Comparison of ENCODE assay signal across 1 cellular context in the genomic region with DNA sequence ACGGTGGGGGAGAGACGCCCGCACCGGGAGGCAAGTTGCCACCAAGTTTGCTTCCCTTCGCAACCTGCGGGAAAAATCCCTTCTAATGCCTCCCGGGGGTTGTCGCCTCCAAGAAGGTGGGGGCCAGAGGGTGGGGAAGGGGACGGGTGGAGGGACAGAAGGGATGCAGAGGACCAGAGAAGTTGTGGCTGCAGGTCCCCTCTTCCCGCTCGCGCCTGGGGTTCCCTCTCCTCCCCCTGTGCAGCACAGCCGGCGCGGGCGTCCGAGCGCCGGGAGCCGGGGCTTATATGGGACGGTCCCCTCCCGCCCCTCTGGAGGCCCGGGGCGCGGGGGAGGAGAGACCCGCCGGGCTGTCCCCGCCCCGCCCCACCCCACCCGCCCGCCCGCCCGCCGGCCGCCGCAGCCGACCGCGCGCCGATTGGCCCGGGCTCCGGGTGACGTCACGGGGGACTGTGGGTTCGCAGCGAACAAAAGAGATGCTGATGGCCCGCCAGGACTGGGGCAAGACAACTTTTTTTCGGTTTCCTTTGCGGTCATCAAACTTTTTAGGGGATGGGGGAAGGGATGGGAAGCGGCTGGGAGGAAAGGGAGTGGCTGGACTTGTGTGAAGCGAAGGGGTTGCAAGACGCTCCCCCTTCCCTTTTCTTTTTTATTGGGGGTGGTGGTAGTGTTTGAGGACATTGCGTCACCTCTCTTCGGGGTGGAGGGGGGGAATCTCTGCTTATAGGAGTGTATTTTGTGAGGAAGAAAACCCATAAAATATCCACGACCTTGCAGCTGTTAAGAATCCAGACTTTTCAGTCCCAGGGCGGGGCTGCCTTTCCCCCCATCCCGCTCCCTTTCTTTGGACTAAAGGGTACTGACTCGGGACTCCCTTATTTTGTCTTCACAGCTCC.
TF ChIP-seq lines count a peak whose summit lies in the region.

A gene (minus strand): TSS at position 260 of the 896 bp plus-strand sequence. CDS start 266 bp downstream, outside the sequence.

TF ChIP-seq in HepG2, 621 proteins besides CTCF, POLR2A, EP300 and RAD21 (continued from another document and continues in another):
- TF ChIP-seq, protein P1, sequence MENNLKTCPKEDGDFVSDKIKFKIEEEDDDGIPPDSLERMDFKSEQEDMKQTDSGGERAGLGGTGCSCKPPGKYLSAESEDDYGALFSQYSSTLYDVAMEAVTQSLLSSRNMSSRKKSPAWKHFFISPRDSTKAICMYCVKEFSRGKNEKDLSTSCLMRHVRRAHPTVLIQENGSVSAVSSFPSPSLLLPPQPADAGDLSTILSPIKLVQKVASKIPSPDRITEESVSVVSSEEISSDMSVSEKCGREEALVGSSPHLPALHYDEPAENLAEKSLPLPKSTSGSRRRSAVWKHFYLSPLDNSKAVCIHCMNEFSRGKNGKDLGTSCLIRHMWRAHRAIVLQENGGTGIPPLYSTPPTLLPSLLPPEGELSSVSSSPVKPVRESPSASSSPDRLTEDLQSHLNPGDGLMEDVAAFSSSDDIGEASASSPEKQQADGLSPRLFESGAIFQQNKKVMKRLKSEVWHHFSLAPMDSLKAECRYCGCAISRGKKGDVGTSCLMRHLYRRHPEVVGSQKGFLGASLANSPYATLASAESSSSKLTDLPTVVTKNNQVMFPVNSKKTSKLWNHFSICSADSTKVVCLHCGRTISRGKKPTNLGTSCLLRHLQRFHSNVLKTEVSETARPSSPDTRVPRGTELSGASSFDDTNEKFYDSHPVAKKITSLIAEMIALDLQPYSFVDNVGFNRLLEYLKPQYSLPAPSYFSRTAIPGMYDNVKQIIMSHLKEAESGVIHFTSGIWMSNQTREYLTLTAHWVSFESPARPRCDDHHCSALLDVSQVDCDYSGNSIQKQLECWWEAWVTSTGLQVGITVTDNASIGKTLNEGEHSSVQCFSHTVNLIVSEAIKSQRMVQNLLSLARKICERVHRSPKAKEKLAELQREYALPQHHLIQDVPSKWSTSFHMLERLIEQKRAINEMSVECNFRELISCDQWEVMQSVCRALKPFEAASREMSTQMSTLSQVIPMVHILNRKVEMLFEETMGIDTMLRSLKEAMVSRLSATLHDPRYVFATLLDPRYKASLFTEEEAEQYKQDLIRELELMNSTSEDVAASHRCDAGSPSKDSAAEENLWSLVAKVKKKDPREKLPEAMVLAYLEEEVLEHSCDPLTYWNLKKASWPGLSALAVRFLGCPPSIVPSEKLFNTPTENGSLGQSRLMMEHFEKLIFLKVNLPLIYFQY (CRISPR knock-in tag; IDR thresholded peaks at IDR 0.05; ENCODE audit: borderline replicate concordance): peak; percentile 22; the same call in 1 of the 2 replicates
- TF ChIP-seq, protein P2, sequence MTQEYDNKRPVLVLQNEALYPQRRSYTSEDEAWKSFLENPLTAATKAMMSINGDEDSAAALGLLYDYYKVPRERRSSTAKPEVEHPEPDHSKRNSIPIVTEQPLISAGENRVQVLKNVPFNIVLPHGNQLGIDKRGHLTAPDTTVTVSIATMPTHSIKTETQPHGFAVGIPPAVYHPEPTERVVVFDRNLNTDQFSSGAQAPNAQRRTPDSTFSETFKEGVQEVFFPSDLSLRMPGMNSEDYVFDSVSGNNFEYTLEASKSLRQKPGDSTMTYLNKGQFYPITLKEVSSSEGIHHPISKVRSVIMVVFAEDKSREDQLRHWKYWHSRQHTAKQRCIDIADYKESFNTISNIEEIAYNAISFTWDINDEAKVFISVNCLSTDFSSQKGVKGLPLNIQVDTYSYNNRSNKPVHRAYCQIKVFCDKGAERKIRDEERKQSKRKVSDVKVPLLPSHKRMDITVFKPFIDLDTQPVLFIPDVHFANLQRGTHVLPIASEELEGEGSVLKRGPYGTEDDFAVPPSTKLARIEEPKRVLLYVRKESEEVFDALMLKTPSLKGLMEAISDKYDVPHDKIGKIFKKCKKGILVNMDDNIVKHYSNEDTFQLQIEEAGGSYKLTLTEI (CRISPR knock-in tag; conservative IDR thresholded peaks at IDR 0.05): no peak
- peak; percentile 93; the same call in 1 of the 2 replicates for TF ChIP-seq ZNF34 (CRISPR knock-in tag; IDR thresholded peaks at IDR 0.05; ENCODE audit: borderline replicate concordance)
- TF ChIP-seq ISX (CRISPR knock-in tag; conservative IDR thresholded peaks at IDR 0.05): 0 out of 2 replicates have a peak, but pooled peaks have one; percentile 45
- TF ChIP-seq, protein P3, sequence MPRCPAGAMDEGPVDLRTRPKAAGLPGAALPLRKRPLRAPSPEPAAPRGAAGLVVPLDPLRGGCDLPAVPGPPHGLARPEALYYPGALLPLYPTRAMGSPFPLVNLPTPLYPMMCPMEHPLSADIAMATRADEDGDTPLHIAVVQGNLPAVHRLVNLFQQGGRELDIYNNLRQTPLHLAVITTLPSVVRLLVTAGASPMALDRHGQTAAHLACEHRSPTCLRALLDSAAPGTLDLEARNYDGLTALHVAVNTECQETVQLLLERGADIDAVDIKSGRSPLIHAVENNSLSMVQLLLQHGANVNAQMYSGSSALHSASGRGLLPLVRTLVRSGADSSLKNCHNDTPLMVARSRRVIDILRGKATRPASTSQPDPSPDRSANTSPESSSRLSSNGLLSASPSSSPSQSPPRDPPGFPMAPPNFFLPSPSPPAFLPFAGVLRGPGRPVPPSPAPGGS (CRISPR knock-in tag; IDR thresholded peaks at IDR 0.05): peak; percentile 92; the same call in 1 of the 2 replicates
- TF ChIP-seq, protein P4, sequence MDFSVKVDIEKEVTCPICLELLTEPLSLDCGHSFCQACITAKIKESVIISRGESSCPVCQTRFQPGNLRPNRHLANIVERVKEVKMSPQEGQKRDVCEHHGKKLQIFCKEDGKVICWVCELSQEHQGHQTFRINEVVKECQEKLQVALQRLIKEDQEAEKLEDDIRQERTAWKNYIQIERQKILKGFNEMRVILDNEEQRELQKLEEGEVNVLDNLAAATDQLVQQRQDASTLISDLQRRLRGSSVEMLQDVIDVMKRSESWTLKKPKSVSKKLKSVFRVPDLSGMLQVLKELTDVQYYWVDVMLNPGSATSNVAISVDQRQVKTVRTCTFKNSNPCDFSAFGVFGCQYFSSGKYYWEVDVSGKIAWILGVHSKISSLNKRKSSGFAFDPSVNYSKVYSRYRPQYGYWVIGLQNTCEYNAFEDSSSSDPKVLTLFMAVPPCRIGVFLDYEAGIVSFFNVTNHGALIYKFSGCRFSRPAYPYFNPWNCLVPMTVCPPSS (IDR thresholded peaks at IDR 0.05): no peak
- TF ChIP-seq, protein P5, sequence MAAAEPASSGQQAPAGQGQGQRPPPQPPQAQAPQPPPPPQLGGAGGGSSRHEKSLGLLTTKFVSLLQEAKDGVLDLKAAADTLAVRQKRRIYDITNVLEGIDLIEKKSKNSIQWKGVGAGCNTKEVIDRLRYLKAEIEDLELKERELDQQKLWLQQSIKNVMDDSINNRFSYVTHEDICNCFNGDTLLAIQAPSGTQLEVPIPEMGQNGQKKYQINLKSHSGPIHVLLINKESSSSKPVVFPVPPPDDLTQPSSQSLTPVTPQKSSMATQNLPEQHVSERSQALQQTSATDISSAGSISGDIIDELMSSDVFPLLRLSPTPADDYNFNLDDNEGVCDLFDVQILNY (CRISPR knock-in tag; conservative IDR thresholded peaks at IDR 0.05): peak; percentile 87
- TF ChIP-seq MTF2 (CRISPR knock-in tag; IDR thresholded peaks at IDR 0.05; ENCODE audit: borderline replicate concordance): 0 out of 2 replicates have a peak, but pooled peaks have one; percentile 11
- TF ChIP-seq ZFP62 (CRISPR knock-in tag; IDR thresholded peaks at IDR 0.05): peak; percentile 86; the same call in 1 of the 2 replicates
- TF ChIP-seq ZNF558 (CRISPR knock-in tag; IDR thresholded peaks at IDR 0.05; ENCODE audit: borderline replicate concordance): peak; percentile 95; the same call in 1 of the 2 replicates
- no peak for TF ChIP-seq PLRG1 (conservative IDR thresholded peaks at IDR 0.05)
- TF ChIP-seq, protein P6, sequence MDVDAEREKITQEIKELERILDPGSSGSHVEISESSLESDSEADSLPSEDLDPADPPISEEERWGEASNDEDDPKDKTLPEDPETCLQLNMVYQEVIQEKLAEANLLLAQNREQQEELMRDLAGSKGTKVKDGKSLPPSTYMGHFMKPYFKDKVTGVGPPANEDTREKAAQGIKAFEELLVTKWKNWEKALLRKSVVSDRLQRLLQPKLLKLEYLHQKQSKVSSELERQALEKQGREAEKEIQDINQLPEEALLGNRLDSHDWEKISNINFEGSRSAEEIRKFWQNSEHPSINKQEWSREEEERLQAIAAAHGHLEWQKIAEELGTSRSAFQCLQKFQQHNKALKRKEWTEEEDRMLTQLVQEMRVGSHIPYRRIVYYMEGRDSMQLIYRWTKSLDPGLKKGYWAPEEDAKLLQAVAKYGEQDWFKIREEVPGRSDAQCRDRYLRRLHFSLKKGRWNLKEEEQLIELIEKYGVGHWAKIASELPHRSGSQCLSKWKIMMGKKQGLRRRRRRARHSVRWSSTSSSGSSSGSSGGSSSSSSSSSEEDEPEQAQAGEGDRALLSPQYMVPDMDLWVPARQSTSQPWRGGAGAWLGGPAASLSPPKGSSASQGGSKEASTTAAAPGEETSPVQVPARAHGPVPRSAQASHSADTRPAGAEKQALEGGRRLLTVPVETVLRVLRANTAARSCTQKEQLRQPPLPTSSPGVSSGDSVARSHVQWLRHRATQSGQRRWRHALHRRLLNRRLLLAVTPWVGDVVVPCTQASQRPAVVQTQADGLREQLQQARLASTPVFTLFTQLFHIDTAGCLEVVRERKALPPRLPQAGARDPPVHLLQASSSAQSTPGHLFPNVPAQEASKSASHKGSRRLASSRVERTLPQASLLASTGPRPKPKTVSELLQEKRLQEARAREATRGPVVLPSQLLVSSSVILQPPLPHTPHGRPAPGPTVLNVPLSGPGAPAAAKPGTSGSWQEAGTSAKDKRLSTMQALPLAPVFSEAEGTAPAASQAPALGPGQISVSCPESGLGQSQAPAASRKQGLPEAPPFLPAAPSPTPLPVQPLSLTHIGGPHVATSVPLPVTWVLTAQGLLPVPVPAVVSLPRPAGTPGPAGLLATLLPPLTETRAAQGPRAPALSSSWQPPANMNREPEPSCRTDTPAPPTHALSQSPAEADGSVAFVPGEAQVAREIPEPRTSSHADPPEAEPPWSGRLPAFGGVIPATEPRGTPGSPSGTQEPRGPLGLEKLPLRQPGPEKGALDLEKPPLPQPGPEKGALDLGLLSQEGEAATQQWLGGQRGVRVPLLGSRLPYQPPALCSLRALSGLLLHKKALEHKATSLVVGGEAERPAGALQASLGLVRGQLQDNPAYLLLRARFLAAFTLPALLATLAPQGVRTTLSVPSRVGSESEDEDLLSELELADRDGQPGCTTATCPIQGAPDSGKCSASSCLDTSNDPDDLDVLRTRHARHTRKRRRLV (CRISPR knock-in tag; IDR thresholded peaks at IDR 0.05): no peak
- no peak for TF ChIP-seq ZNF644 (CRISPR knock-in tag; IDR thresholded peaks at IDR 0.05; ENCODE audit: low read depth)
- no peak for TF ChIP-seq MAFF (IDR thresholded peaks at IDR 0.05; ENCODE audit: low read depth, low read length)
- TF ChIP-seq, protein P7, sequence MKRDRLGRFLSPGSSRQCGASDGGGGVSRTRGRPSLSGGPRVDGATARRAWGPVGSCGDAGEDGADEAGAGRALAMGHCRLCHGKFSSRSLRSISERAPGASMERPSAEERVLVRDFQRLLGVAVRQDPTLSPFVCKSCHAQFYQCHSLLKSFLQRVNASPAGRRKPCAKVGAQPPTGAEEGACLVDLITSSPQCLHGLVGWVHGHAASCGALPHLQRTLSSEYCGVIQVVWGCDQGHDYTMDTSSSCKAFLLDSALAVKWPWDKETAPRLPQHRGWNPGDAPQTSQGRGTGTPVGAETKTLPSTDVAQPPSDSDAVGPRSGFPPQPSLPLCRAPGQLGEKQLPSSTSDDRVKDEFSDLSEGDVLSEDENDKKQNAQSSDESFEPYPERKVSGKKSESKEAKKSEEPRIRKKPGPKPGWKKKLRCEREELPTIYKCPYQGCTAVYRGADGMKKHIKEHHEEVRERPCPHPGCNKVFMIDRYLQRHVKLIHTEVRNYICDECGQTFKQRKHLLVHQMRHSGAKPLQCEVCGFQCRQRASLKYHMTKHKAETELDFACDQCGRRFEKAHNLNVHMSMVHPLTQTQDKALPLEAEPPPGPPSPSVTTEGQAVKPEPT (CRISPR knock-in tag; IDR thresholded peaks at IDR 0.05; ENCODE audit: low read depth): peak; percentile 88
- peak; percentile 69; the same call in 1 of the 2 replicates for TF ChIP-seq BCL6 (CRISPR knock-in tag; IDR thresholded peaks at IDR 0.05)
- no peak for TF ChIP-seq ZFP36 (IDR thresholded peaks at IDR 0.05; ENCODE audit: borderline replicate concordance, low read depth, low read length, partially characterized antibody)
- peak; percentile 83 for TF ChIP-seq NRL (CRISPR knock-in tag; IDR thresholded peaks at IDR 0.05; ENCODE audit: borderline replicate concordance)
- TF ChIP-seq JUNB (CRISPR knock-in tag; IDR thresholded peaks at IDR 0.05; ENCODE audit: borderline replicate concordance): peak; percentile 62; the same call in 1 of the 2 replicates
- peak; percentile 72 for TF ChIP-seq PHF8 (CRISPR knock-in tag; IDR thresholded peaks at IDR 0.05)
- TF ChIP-seq ZNF460 (CRISPR knock-in tag; IDR thresholded peaks at IDR 0.05; ENCODE audit: borderline replicate concordance): no peak; the same call in 1 of the 2 replicates
- peak; percentile 90 for TF ChIP-seq FOXC1 (CRISPR knock-in tag; IDR thresholded peaks at IDR 0.05; ENCODE audit: borderline replicate concordance)
- no peak for TF ChIP-seq ZFY (CRISPR knock-in tag; IDR thresholded peaks at IDR 0.05)
- TF ChIP-seq, protein P8, sequence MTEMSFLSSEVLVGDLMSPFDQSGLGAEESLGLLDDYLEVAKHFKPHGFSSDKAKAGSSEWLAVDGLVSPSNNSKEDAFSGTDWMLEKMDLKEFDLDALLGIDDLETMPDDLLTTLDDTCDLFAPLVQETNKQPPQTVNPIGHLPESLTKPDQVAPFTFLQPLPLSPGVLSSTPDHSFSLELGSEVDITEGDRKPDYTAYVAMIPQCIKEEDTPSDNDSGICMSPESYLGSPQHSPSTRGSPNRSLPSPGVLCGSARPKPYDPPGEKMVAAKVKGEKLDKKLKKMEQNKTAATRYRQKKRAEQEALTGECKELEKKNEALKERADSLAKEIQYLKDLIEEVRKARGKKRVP (CRISPR knock-in tag; IDR thresholded peaks at IDR 0.05): no peak; a peak in 2 of 4 replicates
- TF ChIP-seq ZNF543 (CRISPR knock-in tag; IDR thresholded peaks at IDR 0.05): peak; percentile 67; the same call in 1 of the 2 replicates
- TF ChIP-seq ZNF839 (CRISPR knock-in tag; IDR thresholded peaks at IDR 0.05; ENCODE audit: borderline replicate concordance): no peak; the same call in 1 of the 2 replicates
- 0 out of 2 replicates have a peak, but pooled peaks have one; percentile 35 for TF ChIP-seq AKAP8 (CRISPR knock-in tag; IDR thresholded peaks at IDR 0.05)
- TF ChIP-seq, protein P9, sequence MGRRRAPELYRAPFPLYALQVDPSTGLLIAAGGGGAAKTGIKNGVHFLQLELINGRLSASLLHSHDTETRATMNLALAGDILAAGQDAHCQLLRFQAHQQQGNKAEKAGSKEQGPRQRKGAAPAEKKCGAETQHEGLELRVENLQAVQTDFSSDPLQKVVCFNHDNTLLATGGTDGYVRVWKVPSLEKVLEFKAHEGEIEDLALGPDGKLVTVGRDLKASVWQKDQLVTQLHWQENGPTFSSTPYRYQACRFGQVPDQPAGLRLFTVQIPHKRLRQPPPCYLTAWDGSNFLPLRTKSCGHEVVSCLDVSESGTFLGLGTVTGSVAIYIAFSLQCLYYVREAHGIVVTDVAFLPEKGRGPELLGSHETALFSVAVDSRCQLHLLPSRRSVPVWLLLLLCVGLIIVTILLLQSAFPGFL (CRISPR knock-in tag; IDR thresholded peaks at IDR 0.05): no peak
- TF ChIP-seq FOXK2 (IDR thresholded peaks at IDR 0.05): no peak
- TF ChIP-seq THAP11 (CRISPR knock-in tag; IDR thresholded peaks at IDR 0.05): peak; percentile 68
